Comparison of ENCODE assay signal across 1 cellular context in the genomic region with DNA sequence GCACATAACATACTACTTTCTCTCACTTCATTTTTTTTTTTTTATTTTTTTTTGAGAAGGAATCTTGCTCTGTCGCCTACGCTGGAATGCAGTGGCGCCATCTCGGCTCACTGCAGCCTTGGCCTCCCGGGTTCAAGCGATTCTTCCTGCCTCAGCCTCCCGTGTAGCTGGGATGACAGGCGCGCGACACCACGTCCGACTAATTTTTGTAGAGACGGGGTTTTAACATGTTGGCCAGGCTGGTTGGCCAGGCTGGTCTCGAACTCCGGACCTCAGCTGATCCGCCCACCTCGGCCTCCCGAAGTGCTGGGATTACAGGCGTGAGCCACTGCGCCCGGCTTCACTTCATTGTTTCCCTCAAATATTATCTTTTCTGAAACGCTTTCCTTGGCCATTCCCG.
TF ChIP-seq lines count a peak whose summit lies in the region.

No MANE protein-coding gene starts in this region.

TF ChIP-seq in H1, 55 proteins besides CTCF, POLR2A, EP300 and RAD21:
- no peak for TF ChIP-seq NANOG (IDR thresholded peaks at IDR 0.05; ENCODE audit: insufficient read depth, low read depth, low read length, poor library complexity, severe bottlenecking)
- TF ChIP-seq YY1 (IDR thresholded peaks at IDR 0.05; ENCODE audit: low read depth, low read length), result no peak
- TF ChIP-seq, protein P1, sequence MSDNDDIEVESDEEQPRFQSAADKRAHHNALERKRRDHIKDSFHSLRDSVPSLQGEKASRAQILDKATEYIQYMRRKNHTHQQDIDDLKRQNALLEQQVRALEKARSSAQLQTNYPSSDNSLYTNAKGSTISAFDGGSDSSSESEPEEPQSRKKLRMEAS (IDR thresholded peaks at IDR 0.05), result no peak
- no peak for TF ChIP-seq HDAC6 (IDR thresholded peaks at IDR 0.05; ENCODE audit: low read depth, low read length)
